1 cellular context compared by ENCODE assay signal in genomic region chr12:123336530-123336929, GRCh38.
TF ChIP-seq lines count a peak whose summit lies in the region.

No MANE protein-coding gene starts in this region.

TF ChIP-seq in GM12878, 131 proteins besides CTCF, POLR2A, EP300 and RAD21:
- TF ChIP-seq SPI1 (IDR thresholded peaks at IDR 0.05; ENCODE audit: borderline replicate concordance, insufficient read depth, low read depth, low read length) (no peak), RUNX3 (IDR thresholded peaks at IDR 0.05; ENCODE audit: low read length) (no peak), EZH2 (IDR thresholded peaks at IDR 0.05; ENCODE audit: borderline replicate concordance, control insufficient read depth, low read depth, low read length) (no peak), SP1 (IDR thresholded peaks at IDR 0.05; ENCODE audit: low read depth, low read length) (no peak)
TF ChIP-seq in GM12878: peak in this region for 0.
